ENCODE assay signal across 15 cellular contexts in the genomic region with DNA sequence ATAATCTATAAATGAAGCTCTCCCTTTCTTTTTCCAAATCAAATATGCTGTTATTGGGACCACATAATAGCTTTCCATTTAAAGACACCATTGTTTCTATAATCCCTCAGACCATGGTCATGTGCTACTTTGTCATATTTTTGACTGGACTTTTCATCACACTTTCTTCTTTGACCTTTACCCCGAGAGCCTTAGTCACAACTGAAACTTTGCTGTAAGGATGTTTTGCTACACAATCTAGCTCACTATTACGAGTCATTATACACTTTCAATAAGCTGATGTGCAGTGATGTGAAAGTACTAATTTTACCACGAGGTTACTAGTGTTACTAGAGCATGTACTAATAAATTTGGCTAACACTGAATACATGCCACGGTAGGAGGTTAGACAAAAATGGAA.
DNase-seq lines count a peak whose midpoint lies in the region; ATAC-seq and TF ChIP-seq lines count a peak whose summit lies in the region.
"Had no signal": no experiment of that assay in that cellular context is flagged by ENCODE, and none has a peak within 500 bp of the region (broad histone marks: within the 10 kb centered on the region; RNA-seq: fewer than 3 reads in every experiment).

No MANE protein-coding gene starts in this region.

- no peaks in the 10 kb centered on the region for H3K36me3 Mint-ChIP-seq in MCF 10A (ENCODE audit: insufficient read depth, unreplicated experiment)

- H3K4me3 Mint-ChIP-seq in MCF 10A (ENCODE audit: unreplicated experiment), result no peak overlapping the region

- no peaks in the 10 kb centered on the region for H3K4me1 ChIP-seq in breast epithelium
- H3K4me1 ChIP-seq: esophagus squamous epithelium had no signal

- intact Hi-C loops in MCF 10A (cut with micrococcal nuclease), result no loop called here
- intact Hi-C loops in breast epithelium (cut with DNase I; ENCODE audit: low total_unique reads), result no loop called here

- TF ChIP-seq POLR2A in breast epithelium (IDR thresholded peaks at IDR 0.05), result no peak

- no peak for TF ChIP-seq CTCF in MCF 10A (IDR thresholded peaks at IDR 0.05; ENCODE audit: unreplicated experiment)
- TF ChIP-seq CTCF in breast epithelium (IDR thresholded peaks at IDR 0.05), result no peak

- DNase-seq in MCF 10A (ENCODE audit: unreplicated experiment) (peak; percentile 5), breast epithelium (ENCODE audit: low spot score in 2 of 2) (no peak), RPMI7951 (ENCODE audit: low read depth) (peak; percentile 15), fibroblast of peridontal ligament (ENCODE audit: extremely low read depth) (peak; percentile 19), DMS153 treated with DMSO at 0.1 percent for 48 hours (lab: John Stamatoyannopoulos, UW; ENCODE audit: unreplicated experiment) (no peak), OCI-M2 (lab: John Stamatoyannopoulos, UW; ENCODE audit: unreplicated experiment) (no peak), cerebellar nuclear complex (lab: John Stamatoyannopoulos, UW) (no peak)
- DNase-seq: AML-193; esophagus squamous epithelium; GDM1; Kasumi-1; NCI-H2029; stimulated activated CD4-positive, alpha-beta T cell treated with anti-CD3 and anti-CD28 coated beads, Interleukin-1b, Interleukin-23, amount 100 ng/mL, for 48 hours had no signal

- no peak for ATAC-seq in HG02885 (IDR thresholded peaks at IDR 0.05; ENCODE audit: poor library complexity, unreplicated experiment)
- ATAC-seq: SK-N-SH treated with all-trans-retinoic acid at 6 μM for 48 hours had no signal

- H3K9me3 ChIP-seq in breast epithelium, result no peaks in the 10 kb centered on the region
- H3K9me3 ChIP-seq: esophagus squamous epithelium had no signal

- CTCF ChIA-PET in MCF 10A (lab: Yijun Ruan, JAX), result no interaction called here

- no peaks in the 10 kb centered on the region for H3K27me3 ChIP-seq in breast epithelium
- H3K27me3 ChIP-seq: esophagus squamous epithelium had no signal

- no peak overlapping the region for H3K27ac ChIP-seq in breast epithelium
- H3K27ac ChIP-seq: esophagus squamous epithelium had no signal

- H3K4me1 Mint-ChIP-seq in MCF 10A (ENCODE audit: insufficient read depth, unreplicated experiment), result peaks cover 5% of the 10 kb centered on the region

- no peaks in the 10 kb centered on the region for H3K27me3 Mint-ChIP-seq in MCF 10A (ENCODE audit: insufficient read depth, unreplicated experiment)

- H3K4me3 ChIP-seq in breast epithelium, result no peak overlapping the region
- H3K4me3 ChIP-seq: esophagus squamous epithelium had no signal

- POLR2A ChIA-PET in MCF 10A (lab: Yijun Ruan, JAX), result no interaction called here

- no peak overlapping the region for H3K27ac Mint-ChIP-seq in MCF 10A (ENCODE audit: low read depth, unreplicated experiment)

- H3K9me3 Mint-ChIP-seq in MCF 10A (ENCODE audit: unreplicated experiment), result no peaks in the 10 kb centered on the region

- H3K36me3 ChIP-seq in breast epithelium, result no peaks in the 10 kb centered on the region
- H3K36me3 ChIP-seq: esophagus squamous epithelium had no signal

- BruUV-seq in MCF 10A (replicated peaks; lab: Mats Ljungman, UMichigan), result no TSS peak

Comparison
In these comparisons a context has a peak if more than half of its experiments do, and no peak if none do; other contexts are left out.
1. DNase-seq: peak in MCF 10A (single experiment), RPMI7951 (single experiment) and fibroblast of peridontal ligament (single experiment); none in breast epithelium (0 of 2), DMS153 treated with DMSO at 0.1 percent for 48 hours (single experiment), OCI-M2 (single experiment) and cerebellar nuclear complex (0 of 2).